In the genomic region with DNA sequence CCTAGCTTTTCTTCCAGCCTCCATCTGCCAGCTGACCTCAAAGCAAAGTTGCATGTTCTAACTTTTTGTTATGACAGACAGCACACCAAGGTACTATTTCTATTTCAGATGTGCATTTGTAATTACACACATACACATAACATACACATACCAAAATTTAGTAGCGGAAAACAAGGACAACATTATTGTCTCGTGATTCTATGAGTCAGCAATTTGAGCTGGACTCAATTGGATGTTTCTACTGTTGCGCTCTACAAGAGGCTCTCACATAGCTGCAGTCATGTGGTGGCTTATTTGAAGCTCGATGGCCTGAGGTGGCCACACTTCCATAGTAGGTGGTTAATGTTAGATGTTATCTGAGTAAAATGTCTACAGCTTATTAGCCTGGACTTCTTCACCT, we compare ENCODE assay signal across 27 cellular contexts.
A peak's percentile ranks its signal among the peaks of the same experiment; 100 is the strongest.
DNase-seq lines count a peak whose midpoint lies in the region; ATAC-seq, FAIRE-seq and TF ChIP-seq lines count a peak whose summit lies in the region.
"Had no signal": no experiment of that assay in that cellular context is flagged by ENCODE, and none has a peak within 500 bp of the region (broad histone marks: within the 10 kb centered on the region; RNA-seq: fewer than 3 reads in every experiment).

No MANE protein-coding gene starts in this region.

- no peaks in the 10 kb centered on the region for H3K27me3 Mint-ChIP-seq in type B pancreatic cell
- H3K27me3 Mint-ChIP-seq: CD4-positive, alpha-beta T cell; CD8-positive, alpha-beta memory T cell had no signal

- H3K9ac ChIP-seq in HepG2 (ENCODE audit: insufficient read depth, low read depth, low read length), result no peak overlapping the region
- H3K9ac ChIP-seq: BLaER1 treated with 17β-estradiol and CSF1 and Interleukin-3, amounts not matched to agents 10 nM and 100 nM had no signal

- DNase-seq in HepG2 (ENCODE audit: low spot score) (no peak), right lobe of liver (no peak), HTR-8/SVneo (ENCODE audit: insufficient read length, low spot score) (no peak), SK-MEL-5 (ENCODE audit: low read depth, low spot score) (peak; percentile 37), type B pancreatic cell (ENCODE audit: extremely low spot score, unreplicated experiment) (no peak), NCI-H69 (lab: John Stamatoyannopoulos, UW) (no peak)
- DNase-seq: ACHN; AML-193; BE2C; Calu3; CD4-positive, alpha-beta T cell; CD8-positive, alpha-beta memory T cell; COR-L47; DMS153; EL; GDM1; GOT3; H7; HCEC 1CT had no signal

- WGBS in HepG2 (ENCODE audit: low lambda C conversion rate), result 16% methylated on average over 4 of the region's 4 CpGs
- 87% methylated on average over 4 of the region's 4 CpGs for WGBS in right lobe of liver (ENCODE audit: insufficient coverage, low coverage, low lambda C conversion rate, missing lambda C conversion rate)

- TF ChIP-seq RAD21 in HepG2 (CRISPR knock-in tag; IDR thresholded peaks at IDR 0.05), result no peak

- H3K4me3 ChIP-seq in HepG2 (replicated peaks in 1 of 3; ENCODE audit: insufficient read depth in 1 of 3, low read depth in 2 of 3, low read length in 3 of 3) (no peak overlapping the region), right lobe of liver (no peak overlapping the region)
- H3K4me3 ChIP-seq: BLaER1 treated with 17β-estradiol and CSF1 and Interleukin-3, amounts not matched to agents 10 nM and 100 nM; GM12878 had no signal

- TF ChIP-seq POLR2A in HepG2 (IDR thresholded peaks at IDR 0.05; ENCODE audit: insufficient read depth in 1 of 2, low read depth in 2 of 2, low read length in 2 of 2), result no peak
- TF ChIP-seq POLR2A in right lobe of liver (IDR thresholded peaks at IDR 0.05), result no peak

- H2AFZ ChIP-seq in HepG2 (ENCODE audit: low read length), result no peak overlapping the region

- H3K27me3 ChIP-seq in HepG2 (ENCODE audit: control insufficient read depth in 1 of 2, insufficient read depth in 2 of 2, low read length in 2 of 2) (no peaks in the 10 kb centered on the region), right lobe of liver (no peaks in the 10 kb centered on the region)
- H3K27me3 ChIP-seq: BE2C; BLaER1 treated with 17β-estradiol and CSF1 and Interleukin-3, amounts not matched to agents 10 nM and 100 nM had no signal

- no peak for TF ChIP-seq EP300 in HepG2 (IDR thresholded peaks at IDR 0.05; ENCODE audit: low read depth in 2 of 2, low read length in 2 of 2)
- no peak for TF ChIP-seq EP300 in HepG2 (CRISPR knock-in tag; IDR thresholded peaks at IDR 0.05; ENCODE audit: borderline replicate concordance)

- TF ChIP-seq CTCF in HepG2 (CRISPR knock-in tag; IDR thresholded peaks at IDR 0.05) (no peak), right lobe of liver (IDR thresholded peaks at IDR 0.05) (no peak), type B pancreatic cell (conservative IDR thresholded peaks at IDR 0.05) (no peak)

- BruUV-seq in HepG2 (replicated peaks; lab: Mats Ljungman, UMichigan), result no TSS peak

- intact Hi-C loops in HepG2 (cut with micrococcal nuclease; ENCODE audit: unreplicated experiment), result no loop called here
- intact Hi-C loops in right lobe of liver (cut with DNase I), result no loop called here

- no peaks in the 10 kb centered on the region for H3K9me3 Mint-ChIP-seq in type B pancreatic cell
- H3K9me3 Mint-ChIP-seq: CD4-positive, alpha-beta T cell; CD8-positive, alpha-beta memory T cell had no signal

- no peaks in the 10 kb centered on the region for H4K20me1 ChIP-seq in HepG2 (ENCODE audit: insufficient read depth, low read length)
- H4K20me1 ChIP-seq: BLaER1 treated with 17β-estradiol and CSF1 and Interleukin-3, amounts not matched to agents 10 nM and 100 nM had no signal

- CTCF ChIA-PET in HepG2 (lab: Yijun Ruan, JAX; ENCODE audit: low intra/inter-chr PET ratio, low total read pairs), result no interaction called here

- in situ Hi-C loops in HepG2 (cut with HindIII; ENCODE audit: extremely low pct_ligation_motif_present, low pct_unique_long_range_greater_than_20kb) (no loop called here), SK-MEL-5 (cut with HindIII; ENCODE audit: low pct_unique_long_range_greater_than_20kb, low sequenced_read_pairs) (no loop called here)

- no peaks in the 10 kb centered on the region for H3K36me3 Mint-ChIP-seq in type B pancreatic cell
- H3K36me3 Mint-ChIP-seq: CD14-positive monocyte had no signal

- no peak for FAIRE-seq in HepG2 (lab: Jason Lieb, UNC)
- peak; percentile 40 for FAIRE-seq in HTR-8/SVneo (lab: Jason Lieb, UNC)
- FAIRE-seq: A204.1, GM12878, GM19239 had no signal

- H3K9me3 ChIP-seq in HepG2 (ENCODE audit: low read length) (no peaks in the 10 kb centered on the region), right lobe of liver (no peaks in the 10 kb centered on the region)
- H3K9me3 ChIP-seq: BE2C had no signal

- H3K4me1 ChIP-seq in HepG2 (ENCODE audit: insufficient read depth, low read length) (no peaks in the 10 kb centered on the region), right lobe of liver (no peaks in the 10 kb centered on the region)
- H3K4me1 ChIP-seq: BE2C; BLaER1 treated with 17β-estradiol and CSF1 and Interleukin-3, amounts not matched to agents 10 nM and 100 nM had no signal

- no peak overlapping the region for H3K4me2 ChIP-seq in HepG2 (ENCODE audit: low read depth, low read length)
- H3K4me2 ChIP-seq: BLaER1 treated with 17β-estradiol and CSF1 and Interleukin-3, amounts not matched to agents 10 nM and 100 nM had no signal

- H3K79me2 ChIP-seq in HepG2 (ENCODE audit: insufficient read depth, low read length), result no peaks in the 10 kb centered on the region

- H3K27ac Mint-ChIP-seq in type B pancreatic cell, result no peak overlapping the region
- H3K27ac Mint-ChIP-seq: CD14-positive monocyte; CD4-positive, alpha-beta T cell had no signal

- H3K27ac ChIP-seq in HepG2 (ENCODE audit: extremely low read length, insufficient read depth, low read length), result no peak overlapping the region
- no peak overlapping the region for H3K27ac ChIP-seq in right lobe of liver
- H3K27ac ChIP-seq: 22Rv1; BLaER1 treated with 17β-estradiol and CSF1 and Interleukin-3, amounts not matched to agents 10 nM and 100 nM had no signal

- no peaks in the 10 kb centered on the region for H3K36me3 ChIP-seq in HepG2 (replicated peaks in 1 of 2; ENCODE audit: control insufficient read depth in 1 of 2, insufficient read depth in 2 of 2, low read length in 2 of 2)
- no peaks in the 10 kb centered on the region for H3K36me3 ChIP-seq in right lobe of liver
- H3K36me3 ChIP-seq: BE2C; BLaER1 treated with 17β-estradiol and CSF1 and Interleukin-3, amounts not matched to agents 10 nM and 100 nM had no signal

- POLR2A ChIA-PET in HepG2 (lab: Yijun Ruan, JAX), result no interaction called here

- no peaks in the 10 kb centered on the region for H3K4me1 Mint-ChIP-seq in type B pancreatic cell (ENCODE audit: unreplicated experiment)
- H3K4me1 Mint-ChIP-seq: CD14-positive monocyte; CD8-positive, alpha-beta memory T cell had no signal

- ATAC-seq in HepG2, result no peak
- ATAC-seq in right lobe of liver, result no peak
- no peak for ATAC-seq in GM19351 (IDR thresholded peaks at IDR 0.05; ENCODE audit: unreplicated experiment)
- ATAC-seq in GM21786 (IDR thresholded peaks at IDR 0.05; ENCODE audit: unreplicated experiment), result no peak
- ATAC-seq: GM12878 had no signal

- H3K4me3 Mint-ChIP-seq in type B pancreatic cell, result no peak overlapping the region
- H3K4me3 Mint-ChIP-seq: CD14-positive monocyte; CD4-positive, alpha-beta T cell; CD8-positive, alpha-beta memory T cell had no signal

TF ChIP-seq in HepG2, 621 proteins besides CTCF, POLR2A, EP300 and RAD21:
- TF ChIP-seq ZNF629 (CRISPR knock-in tag; conservative IDR thresholded peaks at IDR 0.05) (no peak), MAFF (IDR thresholded peaks at IDR 0.05; ENCODE audit: low read depth, low read length) (peak; percentile 74), MAFK (conservative IDR thresholded peaks at IDR 0.05 in 1 of 2, IDR thresholded peaks at IDR 0.05 in 1 of 2; ENCODE audit: low read length in 2 of 2) (peak; percentile 76 to 79), ZNF142 (CRISPR knock-in tag; IDR thresholded peaks at IDR 0.05) (no peak)
TF ChIP-seq in HepG2: peak in this region for 2.
